Comparison of ENCODE assay signal across 34 cellular contexts in the genomic region with DNA sequence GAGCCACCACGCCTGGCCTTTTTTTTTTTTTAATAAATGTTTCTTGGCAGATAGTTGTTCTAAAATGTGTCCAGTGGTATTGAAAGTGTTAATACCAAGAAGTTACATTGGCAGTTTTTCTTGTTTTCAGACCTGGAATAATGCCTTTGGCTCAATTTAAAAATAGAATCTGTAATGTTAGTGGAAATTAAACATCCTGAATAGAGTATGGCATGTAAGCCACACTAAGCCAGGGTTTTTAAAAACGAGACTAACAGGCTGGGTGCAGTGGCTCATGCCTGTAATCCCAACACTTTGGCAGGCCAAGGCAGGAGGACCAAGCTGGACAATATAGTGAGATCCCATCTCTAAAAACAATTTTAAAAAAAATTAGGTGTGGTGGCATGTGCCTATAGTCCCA.
"Had no signal": no experiment of that assay in that cellular context is flagged by ENCODE, and none has a peak within 500 bp of the region (broad histone marks: within the 10 kb centered on the region; RNA-seq: fewer than 3 reads in every experiment).

No MANE protein-coding gene starts in this region.

- H3K36me3 ChIP-seq: adrenal gland, brain microvascular endothelial cell, breast epithelium had no signal

- H3K4me3 ChIP-seq: adrenal gland, body of pancreas, breast epithelium had no signal

- ATAC-seq: activated CD4-positive, alpha-beta T cell treated with anti-CD3 and anti-CD28 coated beads for 36 hours; activated CD4-positive, CD25-positive, alpha-beta regulatory T cell treated with anti-CD3 and anti-CD28 coated beads, Interleukin-2, amount 50 U/mL, for 24 hours; activated CD8-positive, alpha-beta memory T cell treated with anti-CD3 and anti-CD28 coated beads, Interleukin-2, amount 10 ng/mL, durations not matched to agents 7 days and 5 days; activated CD8-positive, alpha-beta T cell treated with anti-CD3 and anti-CD28 coated beads, Interleukin-2, amount 10 ng/mL, durations not matched to agents 7 days and 5 days; activated naive CD4-positive, alpha-beta T cell treated with anti-CD3 and anti-CD28 coated beads, Interleukin-2, amount 50 U/mL, for 72 hours; activated T-cell treated with anti-CD3 and anti-CD28 coated beads, Interleukin-2, amount 50 U/mL, for 72 hours; activated T-helper 17 cell treated with anti-CD3 and anti-CD28 coated beads, Interleukin-2, amount 50 U/mL, for 72 hours; body of pancreas; WTC11 had no signal

- H3K4me1 ChIP-seq: adrenal gland, breast epithelium had no signal

- H3K27me3 ChIP-seq: adrenal gland, body of pancreas, brain microvascular endothelial cell, breast epithelium had no signal

- H3K9me3 ChIP-seq: adrenal gland, body of pancreas, breast epithelium had no signal

- H3K27ac ChIP-seq: adrenal gland, body of pancreas, brain microvascular endothelial cell, breast epithelium, WERI-Rb-1 had no signal

- DNase-seq: activated CD4-positive, alpha-beta memory T cell treated with anti-CD3 and anti-CD28 coated beads, Interleukin-2, amount 10 ng/mL, durations not matched to agents 7 days and 5 days; activated CD4-positive, alpha-beta T cell treated with anti-CD3 and anti-CD28 coated beads for 1 hour; activated CD4-positive, alpha-beta T cell treated with anti-CD3 and anti-CD28 coated beads for 36 hours; activated CD4-positive, alpha-beta T cell treated with anti-CD3 and anti-CD28 coated beads for 48 hours; activated CD4-positive, alpha-beta T cell treated with anti-CD3 and anti-CD28 coated beads, Interleukin-2, amount 10 ng/mL, durations not matched to agents 7 days and 5 days; activated CD4-positive, alpha-beta T cell treated with anti-CD3 and anti-CD28 coated beads, Interleukin-2, amount 50 U/mL, for 48 hours; activated CD4-positive, CD25-positive, alpha-beta regulatory T cell; activated CD8-positive, alpha-beta memory T cell treated with anti-CD3 and anti-CD28 coated beads for 24 hours; activated CD8-positive, alpha-beta memory T cell treated with anti-CD3 and anti-CD28 coated beads, Interleukin-2, amount 10 ng/mL, durations not matched to agents 7 days and 5 days; activated CD8-positive, alpha-beta memory T cell treated with anti-CD3 and anti-CD28 coated beads, Interleukin-2, amount 50 U/mL, for 48 hours; activated CD8-positive, alpha-beta T cell treated with anti-CD3 and anti-CD28 coated beads, Interleukin-2, amount 10 ng/mL, durations not matched to agents 7 days and 5 days; activated effector memory CD4-positive, alpha-beta T cell treated with anti-CD3 and anti-CD28 coated beads, Interleukin-2, amount 50 U/mL, for 16 hours; activated gamma-delta T cell treated with Interleukin-2 at 50 U/mL for 16 hours; activated naive CD4-positive, alpha-beta T cell; activated naive CD4-positive, alpha-beta T cell treated with anti-CD3 and anti-CD28 coated beads for 36 hours; activated naive CD4-positive, alpha-beta T cell treated with anti-CD3 and anti-CD28 coated beads, Interleukin-2, amount 50 U/mL, for 16 hours; activated naive CD8-positive, alpha-beta T cell treated with anti-CD3 and anti-CD28 coated beads for 36 hours; activated T-cell treated with anti-CD3 and anti-CD28 coated beads, Interleukin-2, amount 50 U/mL, for 24 hours; activated T-cell treated with anti-CD3 and anti-CD28 coated beads, Interleukin-2, amount 50 U/mL, for 72 hours; adrenal gland; amniotic stem cell; aorta; body of pancreas; brain microvascular endothelial cell; central memory CD4-positive, alpha-beta T cell; T-helper 1 cell; T-helper 2 cell; T-helper 9 cell; WERI-Rb-1 had no signal
